Comparison of ENCODE assay signal across 39 cellular contexts in genomic region chr1:115341948-115342347, GRCh38. TPM values are rescaled to one million over a fixed set of nuclear protein-coding genes. Genes with fewer than 3 reads are reported as not detected.
"Had no signal": no experiment of that assay in that cellular context is flagged by ENCODE, and none has a peak within 500 bp of the region (broad histone marks: within the 10 kb centered on the region; RNA-seq: fewer than 3 reads in every experiment).

No MANE protein-coding gene starts in this region.

- H3K27me3 ChIP-seq: body of pancreas had no signal

- H3K36me3 ChIP-seq: adrenal gland, cardiac muscle cell, WERI-Rb-1 had no signal

- ATAC-seq: activated CD4-positive, CD25-positive, alpha-beta regulatory T cell treated with anti-CD3 and anti-CD28 coated beads, Interleukin-2, amount 50 U/mL, for 24 hours; activated CD8-positive, alpha-beta memory T cell treated with anti-CD3 and anti-CD28 coated beads, Interleukin-2, amount 10 ng/mL, durations not matched to agents 7 days and 5 days; activated CD8-positive, alpha-beta T cell treated with anti-CD3 and anti-CD28 coated beads for 36 hours; activated naive CD8-positive, alpha-beta T cell treated with anti-CD3 and anti-CD28 coated beads, Interleukin-2, amount 50 U/mL, for 24 hours; body of pancreas; esophagus mucosa; T-helper 17 cell had no signal

- H3K4me1 ChIP-seq: adrenal gland had no signal

- H3K27ac Mint-ChIP-seq: activated B cell treated with CpG ODN at 0.5 μM for 24 hours; activated CD8-positive, alpha-beta memory T cell treated with anti-CD3 and anti-CD28 coated beads, Interleukin-2, amount 10 ng/mL, durations not matched to agents 7 days and 5 days; activated CD8-positive, alpha-beta T cell treated with anti-CD3 and anti-CD28 coated beads for 36 hours; activated naive CD4-positive, alpha-beta T cell treated with anti-CD3 and anti-CD28 coated beads, Interleukin-2, amount 10 ng/mL, durations not matched to agents 7 days and 5 days; activated naive CD8-positive, alpha-beta T cell treated with anti-CD3 and anti-CD28 coated beads for 36 hours; activated naive CD8-positive, alpha-beta T cell treated with anti-CD3 and anti-CD28 coated beads, Interleukin-2, amount 50 U/mL, for 24 hours; activated T-helper 1 cell treated with anti-CD3 and anti-CD28 coated beads, Interleukin-12 subunit alpha, Interleukin-12 subunit beta, Interleukin-2, Interleukin-4 antibody, amounts not matched to agents 30 ng/mL and 10 ng/mL and 1 ng/mL, durations not matched to agents 14 hours and 24 hours and 36 hours; activated T-helper 2 cell treated with anti-CD3 and anti-CD28 coated beads, Interferon-gamma antibody, Interleukin-2, Interleukin-4, amounts not matched to agents 10 μg/mL and 5 μg/mL and 100 μg/mL, durations not matched to agents 14 hours and 24 hours and 36 hours; dendritic cell treated with granulocyte-macrophage colony-stimulating factor and Interleukin-4, amounts not matched to agents 40 ng/mL and 50 ng/mL, for 4 days; endodermal cell; T-helper 17 cell; T-helper 2 cell treated with Interferon-gamma antibody and Interleukin-4, amounts not matched to agents 5 μg/mL and 100 μg/mL, for 36 hours had no signal

- H3K36me3 Mint-ChIP-seq: activated CD8-positive, alpha-beta memory T cell treated with anti-CD3 and anti-CD28 coated beads, Interleukin-2, amount 10 ng/mL, durations not matched to agents 7 days and 5 days; activated naive CD4-positive, alpha-beta T cell treated with anti-CD3 and anti-CD28 coated beads, Interleukin-2, amount 10 ng/mL, durations not matched to agents 7 days and 5 days; activated naive CD8-positive, alpha-beta T cell treated with anti-CD3 and anti-CD28 coated beads for 36 hours had no signal

- H3K4me3 ChIP-seq: adrenal gland, body of pancreas, cardiac muscle cell, coronary artery, dorsolateral prefrontal cortex had no signal

- H3K9me3 Mint-ChIP-seq: activated B cell treated with CpG ODN at 0.5 μM for 24 hours; activated CD8-positive, alpha-beta T cell treated with anti-CD3 and anti-CD28 coated beads for 36 hours; activated naive CD4-positive, alpha-beta T cell treated with anti-CD3 and anti-CD28 coated beads, Interleukin-2, amount 10 ng/mL, durations not matched to agents 7 days and 5 days; activated naive CD8-positive, alpha-beta T cell treated with anti-CD3 and anti-CD28 coated beads for 36 hours; activated naive CD8-positive, alpha-beta T cell treated with anti-CD3 and anti-CD28 coated beads, Interleukin-2, amount 50 U/mL, for 24 hours; activated T-helper 1 cell treated with anti-CD3 and anti-CD28 coated beads, Interleukin-12 subunit alpha, Interleukin-12 subunit beta, Interleukin-2, Interleukin-4 antibody, amounts not matched to agents 30 ng/mL and 10 ng/mL and 1 ng/mL, durations not matched to agents 14 hours and 24 hours and 36 hours; activated T-helper 2 cell treated with anti-CD3 and anti-CD28 coated beads, Interferon-gamma antibody, Interleukin-2, Interleukin-4, amounts not matched to agents 10 μg/mL and 5 μg/mL and 100 μg/mL, durations not matched to agents 14 hours and 24 hours and 36 hours; dendritic cell treated with granulocyte-macrophage colony-stimulating factor and Interleukin-4, amounts not matched to agents 40 ng/mL and 50 ng/mL, for 4 days; endodermal cell; T-helper 2 cell treated with Interferon-gamma antibody and Interleukin-4, amounts not matched to agents 5 μg/mL and 100 μg/mL, for 36 hours had no signal

- DNase-seq: activated B cell treated with CpG ODN at 0.5 μM for 24 hours; activated CD4-positive, alpha-beta T cell treated with anti-CD3 and anti-CD28 coated beads for 48 hours; activated CD4-positive, alpha-beta T cell treated with anti-CD3 and anti-CD28 coated beads, Interleukin-2, amount 50 U/mL, for 1 hour; activated CD4-positive, alpha-beta T cell treated with anti-CD3 and anti-CD28 coated beads, Interleukin-2, amount 50 U/mL, for 48 hours; activated CD8-positive, alpha-beta memory T cell treated with anti-CD3 and anti-CD28 coated beads, Interleukin-2, amount 10 ng/mL, durations not matched to agents 7 days and 5 days; activated CD8-positive, alpha-beta memory T cell treated with anti-CD3 and anti-CD28 coated beads, Interleukin-2, amount 50 U/mL, for 4 hours; activated CD8-positive, alpha-beta T cell treated with anti-CD3 and anti-CD28 coated beads for 36 hours; activated gamma-delta T cell; activated naive CD4-positive, alpha-beta T cell; activated naive CD4-positive, alpha-beta T cell treated with anti-CD3 and anti-CD28 coated beads, Interleukin-2, amount 10 ng/mL, durations not matched to agents 7 days and 5 days; activated naive CD8-positive, alpha-beta T cell treated with anti-CD3 and anti-CD28 coated beads for 36 hours; activated naive CD8-positive, alpha-beta T cell treated with anti-CD3 and anti-CD28 coated beads, Interleukin-2, amount 50 U/mL, for 24 hours; activated T-cell treated with anti-CD3 and anti-CD28 coated beads, Interleukin-2, amount 50 U/mL, for 1 hour; activated T-cell treated with anti-CD3 and anti-CD28 coated beads, Interleukin-2, amount 50 U/mL, for 48 hours; adrenal gland; amygdala; aorta; body of pancreas; central memory CD4-positive, alpha-beta T cell; cerebellar nuclear complex; dorsolateral prefrontal cortex; effector memory CD4-positive, alpha-beta T cell; endodermal cell; foreskin fibroblast; head of caudate nucleus; T-helper 1 cell; T-helper 17 cell; T1000; WERI-Rb-1 had no signal

- H3K9me3 ChIP-seq: adrenal gland, body of pancreas had no signal

- FAIRE-seq: frontal cortex had no signal

- H3K4me1 Mint-ChIP-seq: activated B cell treated with CpG ODN at 0.5 μM for 24 hours; activated CD8-positive, alpha-beta memory T cell treated with anti-CD3 and anti-CD28 coated beads, Interleukin-2, amount 10 ng/mL, durations not matched to agents 7 days and 5 days; activated naive CD4-positive, alpha-beta T cell treated with anti-CD3 and anti-CD28 coated beads, Interleukin-2, amount 10 ng/mL, durations not matched to agents 7 days and 5 days; activated naive CD8-positive, alpha-beta T cell treated with anti-CD3 and anti-CD28 coated beads for 36 hours had no signal

- H3K4me3 Mint-ChIP-seq: activated B cell treated with CpG ODN at 0.5 μM for 24 hours; activated CD8-positive, alpha-beta memory T cell treated with anti-CD3 and anti-CD28 coated beads, Interleukin-2, amount 10 ng/mL, durations not matched to agents 7 days and 5 days; activated CD8-positive, alpha-beta T cell treated with anti-CD3 and anti-CD28 coated beads for 36 hours; activated naive CD4-positive, alpha-beta T cell treated with anti-CD3 and anti-CD28 coated beads, Interleukin-2, amount 10 ng/mL, durations not matched to agents 7 days and 5 days; activated naive CD8-positive, alpha-beta T cell treated with anti-CD3 and anti-CD28 coated beads for 36 hours; activated naive CD8-positive, alpha-beta T cell treated with anti-CD3 and anti-CD28 coated beads, Interleukin-2, amount 50 U/mL, for 24 hours; activated T-helper 1 cell treated with anti-CD3 and anti-CD28 coated beads, Interleukin-12 subunit alpha, Interleukin-12 subunit beta, Interleukin-2, Interleukin-4 antibody, amounts not matched to agents 30 ng/mL and 10 ng/mL and 1 ng/mL, durations not matched to agents 14 hours and 24 hours and 36 hours; dendritic cell treated with granulocyte-macrophage colony-stimulating factor and Interleukin-4, amounts not matched to agents 40 ng/mL and 50 ng/mL, for 4 days; endodermal cell; T-helper 17 cell; T-helper 2 cell treated with Interferon-gamma antibody and Interleukin-4, amounts not matched to agents 5 μg/mL and 100 μg/mL, for 36 hours had no signal

- H3K27ac ChIP-seq: body of pancreas, cardiac muscle cell, WERI-Rb-1 had no signal

RNA-seq across cellular contexts. Expression of gene NGF, which starts 3.9 kb away (rescaled TPM):
- total RNA-seq: activated B cell treated with CpG ODN at 0.5 μM for 24 hours; activated CD8-positive, alpha-beta memory T cell treated with anti-CD3 and anti-CD28 coated beads for 36 hours; activated CD8-positive, alpha-beta memory T cell treated with anti-CD3 and anti-CD28 coated beads, Interleukin-2, amount 10 ng/mL, durations not matched to agents 7 days and 5 days; activated CD8-positive, alpha-beta T cell treated with anti-CD3 and anti-CD28 coated beads for 36 hours; activated naive CD8-positive, alpha-beta T cell treated with anti-CD3 and anti-CD28 coated beads for 36 hours; activated T-helper 1 cell treated with anti-CD3 and anti-CD28 coated beads, Interleukin-12 subunit alpha, Interleukin-12 subunit beta, Interleukin-2, Interleukin-4 antibody, amounts not matched to agents 30 ng/mL and 10 ng/mL and 1 ng/mL, durations not matched to agents 14 hours and 24 hours and 36 hours; activated T-helper 2 cell treated with anti-CD3 and anti-CD28 coated beads, Interferon-gamma antibody, Interleukin-2, Interleukin-4, amounts not matched to agents 10 μg/mL and 5 μg/mL and 100 μg/mL, durations not matched to agents 14 hours and 24 hours and 36 hours; T-helper 17 cell had no signal
- polyA plus RNA-seq: cardiac muscle cell had no signal
